25 cellular contexts compared by ENCODE assay signal in genomic region chr5:139494832-139495231, GRCh38. TPM values are rescaled to one million over a fixed set of nuclear protein-coding genes. Genes with fewer than 3 reads are reported as not detected.
DNase-seq lines count a peak whose midpoint lies in the region; ATAC-seq and TF ChIP-seq lines count a peak whose summit lies in the region.
"Had no signal": no experiment of that assay in that cellular context is flagged by ENCODE, and none has a peak within 500 bp of the region (broad histone marks: within the 10 kb centered on the region; RNA-seq: fewer than 3 reads in every experiment).

No MANE protein-coding gene starts in this region.

- ATAC-seq in SK-N-SH treated with all-trans-retinoic acid at 6 μM for 48 hours = peak; percentile 30
- ATAC-seq in esophagus mucosa = peak; percentile 76
- no peak for ATAC-seq in stimulated activated effector memory CD8-positive, alpha-beta T cell treated with anti-CD3 and anti-CD28 coated beads, Interleukin-12 subunit alpha, Interleukin-12 subunit beta, amount 100 ng/mL, for 72 hours
- ATAC-seq in HG03565 (IDR thresholded peaks at IDR 0.05; ENCODE audit: unreplicated experiment) = no peak
- no peak for ATAC-seq in naive thymus-derived CD8-positive, alpha-beta T cell
- ATAC-seq: WTC11 had no signal

- POLR2A ChIA-PET in naive thymus-derived CD8-positive, alpha-beta T cell (lab: Charles Lee) = interaction anchor here (1.1 kb wide), 1 partner anchor 17 kb away, joined by 4 read pairs; no protein-coding TSS in a partner anchor

- DNase-seq in GM04503 (ENCODE audit: low read depth) = peak; percentile 46
- DNase-seq in stimulated activated effector memory CD8-positive, alpha-beta T cell treated with anti-CD3 and anti-CD28 coated beads, Interleukin-12 subunit alpha, Interleukin-12 subunit beta, amount 100 ng/mL, for 72 hours (ENCODE audit: low spot score in 2 of 2) = no peak
- no peak for DNase-seq in cortex of kidney (lab: John Stamatoyannopoulos, UW)
- no peak for DNase-seq in naive thymus-derived CD8-positive, alpha-beta T cell
- DNase-seq in NCI-H510A (lab: John Stamatoyannopoulos, UW) = no peak
- DNase-seq: activated CD4-positive, alpha-beta memory T cell treated with anti-CD3 and anti-CD28 coated beads, Interleukin-2, amount 10 ng/mL, durations not matched to agents 7 days and 5 days; activated naive CD4-positive, alpha-beta T cell treated with anti-CD3 and anti-CD28 coated beads, Interleukin-2, amount 50 U/mL, for 16 hours; activated T-cell treated with anti-CD3 and anti-CD28 coated beads, Interleukin-2, amount 50 U/mL, for 24 hours; BE2C; kidney glomerular epithelial cell; NCI-H187 treated with DMSO at 0.1 percent for 48 hours; SHP77 treated with DMSO at 0.1 percent for 48 hours; stimulated activated CD4-positive, alpha-beta T cell treated with anti-CD3 and anti-CD28 coated beads, Interleukin-4, amount 100 ng/mL, for 1 hour; T-helper 2 cell had no signal

- H3K4me1 Mint-ChIP-seq in stimulated activated effector memory CD8-positive, alpha-beta T cell treated with anti-CD3 and anti-CD28 coated beads, Interleukin-12 subunit alpha, Interleukin-12 subunit beta, amount 100 ng/mL, for 72 hours = peaks cover 16% of the 10 kb centered on the region
- peaks cover 5 to 22% (median 18%) of the 10 kb centered on the region in 4 donors for H3K4me1 Mint-ChIP-seq in naive thymus-derived CD8-positive, alpha-beta T cell
- H3K4me1 Mint-ChIP-seq: WTC11 had no signal

- H3K27ac Mint-ChIP-seq in stimulated activated effector memory CD8-positive, alpha-beta T cell treated with anti-CD3 and anti-CD28 coated beads, Interleukin-12 subunit alpha, Interleukin-12 subunit beta, amount 100 ng/mL, for 72 hours = peak overlapping the region; percentile 72
- no peak overlapping the region for H3K27ac Mint-ChIP-seq in naive thymus-derived CD8-positive, alpha-beta T cell
- H3K27ac Mint-ChIP-seq: activated CD4-positive, alpha-beta memory T cell treated with anti-CD3 and anti-CD28 coated beads, Interleukin-2, amount 10 ng/mL, durations not matched to agents 7 days and 5 days; activated T-cell treated with anti-CD3 and anti-CD28 coated beads, Interleukin-2, amount 50 U/mL, for 24 hours; brain; nephron; progenitor cell of endocrine pancreas; WTC11 had no signal

- H3K4me3 Mint-ChIP-seq in stimulated activated effector memory CD8-positive, alpha-beta T cell treated with anti-CD3 and anti-CD28 coated beads, Interleukin-12 subunit alpha, Interleukin-12 subunit beta, amount 100 ng/mL, for 72 hours = no peak overlapping the region
- H3K4me3 Mint-ChIP-seq in naive thymus-derived CD8-positive, alpha-beta T cell = no peak overlapping the region
- H3K4me3 Mint-ChIP-seq: activated CD4-positive, alpha-beta memory T cell treated with anti-CD3 and anti-CD28 coated beads, Interleukin-2, amount 10 ng/mL, durations not matched to agents 7 days and 5 days; activated T-cell treated with anti-CD3 and anti-CD28 coated beads, Interleukin-2, amount 50 U/mL, for 24 hours; brain; IgD-negative memory B cell; nephron; WTC11 had no signal

- H3K27me3 Mint-ChIP-seq in naive thymus-derived CD8-positive, alpha-beta T cell = no peaks in the 10 kb centered on the region
- H3K27me3 Mint-ChIP-seq: activated CD4-positive, alpha-beta memory T cell treated with anti-CD3 and anti-CD28 coated beads, Interleukin-2, amount 10 ng/mL, durations not matched to agents 7 days and 5 days; activated T-cell treated with anti-CD3 and anti-CD28 coated beads, Interleukin-2, amount 50 U/mL, for 24 hours had no signal

- no peaks in the 10 kb centered on the region for H3K36me3 Mint-ChIP-seq in stimulated activated effector memory CD8-positive, alpha-beta T cell treated with anti-CD3 and anti-CD28 coated beads, Interleukin-12 subunit alpha, Interleukin-12 subunit beta, amount 100 ng/mL, for 72 hours
- H3K36me3 Mint-ChIP-seq in naive thymus-derived CD8-positive, alpha-beta T cell = no peaks in the 10 kb centered on the region
- H3K36me3 Mint-ChIP-seq: brain, WTC11 had no signal

- H3K9me3 Mint-ChIP-seq in stimulated activated effector memory CD8-positive, alpha-beta T cell treated with anti-CD3 and anti-CD28 coated beads, Interleukin-12 subunit alpha, Interleukin-12 subunit beta, amount 100 ng/mL, for 72 hours = no peaks in the 10 kb centered on the region
- no peaks in the 10 kb centered on the region for H3K9me3 Mint-ChIP-seq in naive thymus-derived CD8-positive, alpha-beta T cell
- H3K9me3 Mint-ChIP-seq: activated CD4-positive, alpha-beta memory T cell treated with anti-CD3 and anti-CD28 coated beads, Interleukin-2, amount 10 ng/mL, durations not matched to agents 7 days and 5 days; activated T-cell treated with anti-CD3 and anti-CD28 coated beads, Interleukin-2, amount 50 U/mL, for 24 hours; brain; IgD-negative memory B cell; nephron; WTC11 had no signal

TF ChIP-seq in SK-N-SH treated with all-trans-retinoic acid at 6 μM for 48 hours, 23 proteins besides CTCF, POLR2A, EP300 and RAD21:
- TF ChIP-seq PATZ1 (CRISPR knock-in tag; IDR thresholded peaks at IDR 0.05; ENCODE audit: borderline replicate concordance) = no peak

RNA-seq across cellular contexts. Expression of gene STING1, which starts 12.3 kb away (rescaled TPM):
- 45.5 TPM for total RNA-seq in esophagus mucosa
- total RNA-seq in naive thymus-derived CD8-positive, alpha-beta T cell = 10 to 100 TPM; 65.3 to 68.1 TPM
- polyA plus RNA-seq in naive thymus-derived CD8-positive, alpha-beta T cell = 10 to 100 TPM; 40.6 to 87.3 (median 45.1) TPM
- total RNA-seq: progenitor cell of endocrine pancreas had no signal

RNA-seq across cellular contexts. Expression of gene SMIM33, which starts 24.0 kb away (rescaled TPM):
- not detected for total RNA-seq in esophagus mucosa
- under 1 TPM in 1 of 2 experiments, not detected in 1; 0.13 TPM for total RNA-seq in naive thymus-derived CD8-positive, alpha-beta T cell
- under 1 TPM; 0.17 to 0.43 (median 0.30) TPM for polyA plus RNA-seq in naive thymus-derived CD8-positive, alpha-beta T cell
- total RNA-seq: fibroblast of lung, mesenteric fat pad, NCI-H460, progenitor cell of endocrine pancreas, WTC11 had no signal
- polyA plus RNA-seq: fibroblast of lung, IgD-negative memory B cell had no signal

RNA-seq across cellular contexts. Expression of gene ECSCR, which starts 32.3 kb away (rescaled TPM):
- 5.0 TPM for total RNA-seq in esophagus mucosa
- total RNA-seq in naive thymus-derived CD8-positive, alpha-beta T cell = not detected
- under 1 TPM in 1 of 3 donors, not detected in 2; 0.36 TPM for polyA plus RNA-seq in naive thymus-derived CD8-positive, alpha-beta T cell
- total RNA-seq: fibroblast of lung, NCI-H460, progenitor cell of endocrine pancreas had no signal
- polyA plus RNA-seq: IgD-negative memory B cell had no signal

RNA-seq across cellular contexts. Expression of gene DNAJC18, which starts 55.5 kb away (rescaled TPM):
- total RNA-seq in esophagus mucosa = 2.2 TPM
- 1 to 10 TPM; 3.8 to 5.5 TPM for total RNA-seq in naive thymus-derived CD8-positive, alpha-beta T cell
- 1 to 10 TPM; 2.8 to 9.1 (median 5.1) TPM for polyA plus RNA-seq in naive thymus-derived CD8-positive, alpha-beta T cell

Comparison
In these comparisons a context has a peak if more than half of its experiments do, and no peak if none do; other contexts are left out.
1. ATAC-seq: peak in SK-N-SH treated with all-trans-retinoic acid at 6 μM for 48 hours (single experiment) and esophagus mucosa (single experiment); none in stimulated activated effector memory CD8-positive, alpha-beta T cell treated with anti-CD3 and anti-CD28 coated beads, Interleukin-12 subunit alpha, Interleukin-12 subunit beta, amount 100 ng/mL, for 72 hours (single experiment), HG03565 (single experiment) and naive thymus-derived CD8-positive, alpha-beta T cell (0 of 2).